9 cellular contexts compared by ENCODE assay signal in genomic region chr17:2222901-2223616, GRCh38.
DNase-seq lines count a peak whose midpoint lies in the region; ATAC-seq and TF ChIP-seq lines count a peak whose summit lies in the region.
"Had no signal": no experiment of that assay in that cellular context is flagged by ENCODE, and none has a peak within 500 bp of the region (broad histone marks: within the 10 kb centered on the region; RNA-seq: fewer than 3 reads in every experiment).

No MANE protein-coding gene starts in this region.

- no peaks in the 10 kb centered on the region for H3K36me3 ChIP-seq in Peyer's patch
- no peaks in the 10 kb centered on the region for H3K36me3 ChIP-seq in body of pancreas (replicated peaks in 1 of 2; ENCODE audit: insufficient read depth in 1 of 2, low read depth in 2 of 2)
- H3K36me3 ChIP-seq in mesodermal cell (ENCODE audit: control insufficient read depth, insufficient read depth, low read length) = peaks cover 26% of the 10 kb centered on the region

- ATAC-seq in body of pancreas = peak; percentile 72
- ATAC-seq in stimulated activated naive CD8-positive, alpha-beta T cell treated with anti-CD3 and anti-CD28 coated beads, Interleukin-15, amount 100 ng/mL, for 72 hours = peak; percentile 96

- intact Hi-C loops in body of pancreas (cut with DNase I) = no loop called here

- H3K4me1 ChIP-seq in Peyer's patch = peaks cover 0 to 14% (median 0%) of the 10 kb centered on the region in 4 donors
- H3K4me1 ChIP-seq in body of pancreas = peaks cover 12% of the 10 kb centered on the region
- H3K4me1 ChIP-seq in mesodermal cell (ENCODE audit: control insufficient read depth, insufficient read depth, low read length, poor library complexity, severe bottlenecking) = peaks cover 11% of the 10 kb centered on the region

- WGBS in body of pancreas, 2 donors = 37 to 43% methylated on average over 8 to 10 of the region's 10 CpGs
- 78 to 87% methylated on average over 4 to 5 of the region's 10 CpGs for WGBS in mesodermal cell (ENCODE audit: insufficient coverage in 2 of 2), 2 experiments

- no peaks in the 10 kb centered on the region for H3K27me3 Mint-ChIP-seq in stimulated activated naive CD8-positive, alpha-beta T cell treated with anti-CD3 and anti-CD28 coated beads, Interleukin-15, amount 100 ng/mL, for 72 hours

- DNase-seq in GM04504 (ENCODE audit: low read depth) (peak; percentile 71), Peyer's patch (peak in 2 of 3 donors; percentile 36 to 72), body of pancreas (peak; percentile 31 to 66 (median 54)), ACHN (no peak), NCI-H526 (lab: John Stamatoyannopoulos, UW) (no peak), inferior parietal cortex (ENCODE audit: extremely low spot score) (no peak)
- peak; percentile 55 to 79 for DNase-seq in stimulated activated naive CD8-positive, alpha-beta T cell treated with anti-CD3 and anti-CD28 coated beads, Interleukin-15, amount 100 ng/mL, for 72 hours

- no peaks in the 10 kb centered on the region for H3K9me3 Mint-ChIP-seq in stimulated activated naive CD8-positive, alpha-beta T cell treated with anti-CD3 and anti-CD28 coated beads, Interleukin-15, amount 100 ng/mL, for 72 hours

- H3K4me3 ChIP-seq in Peyer's patch (no peak overlapping the region), body of pancreas (no peak overlapping the region), mesodermal cell (ENCODE audit: extremely low read depth, insufficient read depth, low read length, poor library complexity, severe bottlenecking) (no peak overlapping the region)
- H3K4me3 ChIP-seq: dorsolateral prefrontal cortex had no signal

- no peaks in the 10 kb centered on the region for H3K27me3 ChIP-seq in Peyer's patch
- no peaks in the 10 kb centered on the region for H3K27me3 ChIP-seq in body of pancreas
- H3K27me3 ChIP-seq: dorsolateral prefrontal cortex had no signal

- no peak for TF ChIP-seq CTCF in Peyer's patch (IDR thresholded peaks at IDR 0.05)
- no peak for TF ChIP-seq CTCF in body of pancreas (IDR thresholded peaks at IDR 0.05)

- TF ChIP-seq POLR2A in Peyer's patch (IDR thresholded peaks at IDR 0.05) (no peak), body of pancreas (IDR thresholded peaks at IDR 0.05) (no peak)

- H3K4me3 Mint-ChIP-seq in stimulated activated naive CD8-positive, alpha-beta T cell treated with anti-CD3 and anti-CD28 coated beads, Interleukin-15, amount 100 ng/mL, for 72 hours = peak overlapping the region; percentile 45 to 50

- H3K27ac ChIP-seq in Peyer's patch = peak overlapping the region; percentile 23 to 60 (median 40)
- peak overlapping the region in 2 of 4 donors; percentile 26 to 35 for H3K27ac ChIP-seq in body of pancreas
- H3K27ac ChIP-seq in mesodermal cell (ENCODE audit: low read depth, low read length, severe bottlenecking) = peak overlapping the region; percentile 33

- H3K4me1 Mint-ChIP-seq in stimulated activated naive CD8-positive, alpha-beta T cell treated with anti-CD3 and anti-CD28 coated beads, Interleukin-15, amount 100 ng/mL, for 72 hours = peaks cover 47% of the 10 kb centered on the region

- H3K9me3 ChIP-seq in Peyer's patch (no peaks in the 10 kb centered on the region), body of pancreas (no peaks in the 10 kb centered on the region), mesodermal cell (ENCODE audit: control insufficient read depth, low read length) (no peaks in the 10 kb centered on the region)

- in situ Hi-C loops in ACHN (cut with HindIII; ENCODE audit: low pct_ligation_motif_present, low pct_unique_long_range_greater_than_20kb, low sequenced_read_pairs) = no loop called here

- H3K27ac Mint-ChIP-seq in stimulated activated naive CD8-positive, alpha-beta T cell treated with anti-CD3 and anti-CD28 coated beads, Interleukin-15, amount 100 ng/mL, for 72 hours = peak overlapping the region; percentile 11 to 71

Comparison
In these comparisons a context has a peak if more than half of its experiments do, and no peak if none do; other contexts are left out.
1. DNase-seq: peak in GM04504 (single experiment), Peyer's patch (2 of 3), body of pancreas (4 of 4) and stimulated activated naive CD8-positive, alpha-beta T cell treated with anti-CD3 and anti-CD28 coated beads, Interleukin-15, amount 100 ng/mL, for 72 hours (2 of 2); none in ACHN (single experiment), NCI-H526 (0 of 2) and inferior parietal cortex (single experiment).